ENCODE assay signal across 9 cellular contexts in the genomic region with DNA sequence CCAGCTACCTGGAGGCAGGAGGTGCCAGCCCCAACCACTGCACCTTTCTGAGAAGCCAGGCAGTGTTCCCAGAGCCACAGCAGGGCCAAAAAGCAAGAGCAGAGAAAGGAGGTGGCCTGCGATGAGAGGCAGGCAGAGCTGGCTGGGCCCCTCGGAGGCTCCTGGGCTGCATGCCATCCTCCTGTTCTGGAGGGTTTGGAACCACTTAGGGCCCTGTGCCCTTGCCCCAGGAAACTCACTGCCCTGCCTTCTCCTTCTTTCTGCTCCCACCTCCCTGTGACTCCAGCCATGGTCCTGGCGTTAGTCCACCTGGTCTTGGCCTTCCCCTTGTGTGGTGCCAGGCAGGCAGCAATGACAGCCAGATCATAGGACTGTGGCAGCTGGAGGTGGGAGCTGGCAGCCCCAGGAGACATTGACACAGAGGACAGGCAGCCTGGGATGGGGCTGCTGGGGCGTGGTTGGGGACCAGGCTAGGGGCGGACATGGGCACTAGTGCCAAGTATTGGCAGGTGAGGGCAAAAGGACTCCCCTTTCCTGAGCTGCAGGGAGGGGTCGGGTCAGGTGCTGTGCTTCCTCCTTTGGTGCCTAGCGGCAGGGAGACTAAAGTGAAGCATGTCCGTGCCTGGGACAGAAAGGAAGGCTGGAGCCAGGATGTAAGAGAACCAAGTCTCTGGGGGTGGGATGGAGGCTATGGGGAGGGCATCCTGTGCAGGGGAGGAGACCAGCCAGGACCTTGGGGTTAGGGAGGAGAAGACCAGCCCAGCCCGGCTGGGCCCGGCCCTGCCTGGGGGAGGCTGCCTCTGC. TPM values are rescaled to one million over a fixed set of nuclear protein-coding genes. Genes with fewer than 3 reads are reported as not detected.
A peak's percentile ranks its signal among the peaks of the same experiment; 100 is the strongest.
DNase-seq lines count a peak whose midpoint lies in the region; ATAC-seq, FAIRE-seq and TF ChIP-seq lines count a peak whose summit lies in the region.
"Had no signal": no experiment of that assay in that cellular context is flagged by ENCODE, and none has a peak within 500 bp of the region (broad histone marks: within the 10 kb centered on the region; RNA-seq: fewer than 3 reads in every experiment).

No MANE protein-coding gene starts in this region.

- no peak overlapping the region for H3K27ac ChIP-seq in PC-9
- no peak overlapping the region for H3K27ac ChIP-seq in pancreas

- H3F3A ChIP-seq in PC-9 (ENCODE audit: insufficient read depth, low read depth) = no peaks in the 10 kb centered on the region

- peaks cover 9% of the 10 kb centered on the region; the same call in 1 of the 2 replicates for H3K4me1 ChIP-seq in PC-9 (replicated peaks; ENCODE audit: insufficient read depth)
- no peaks in the 10 kb centered on the region for H3K4me1 ChIP-seq in pancreas

- no peak overlapping the region for H2AFZ ChIP-seq in PC-9

- H3K9me2 ChIP-seq in PC-9 (ENCODE audit: insufficient read depth) = no peaks in the 10 kb centered on the region

- intact Hi-C loops in PC-9 (cut with micrococcal nuclease; ENCODE audit: unreplicated experiment) (no loop called here), pancreas (cut with DNase I) (no loop called here)

- H3K4me2 ChIP-seq in PC-9 = peak overlapping the region; percentile 95

- POLR2A ChIA-PET in PC-9 (lab: Charles Lee; ENCODE audit: unreplicated experiment) = no interaction called here

- 66 to 77% methylated on average over 10 of the region's 10 CpGs for WGBS in pancreas, 2 donors

- H3K9me3 ChIP-seq in PC-9 (ENCODE audit: insufficient read depth, low read depth) (no peaks in the 10 kb centered on the region), pancreas (no peaks in the 10 kb centered on the region)

- peaks cover 5% of the 10 kb centered on the region for H4K20me1 ChIP-seq in PC-9 (ENCODE audit: insufficient read depth)

- no TSS peak for BruUV-seq in PC-9 (replicated peaks; lab: Mats Ljungman, UMichigan)

- TF ChIP-seq CTCF in PC-9 (conservative IDR thresholded peaks at IDR 0.05) (no peak), fibroblast of pulmonary artery (IDR thresholded peaks at IDR 0.05; ENCODE audit: low read length, missing control alignments) (no peak), retinal pigment epithelial cell (conservative IDR thresholded peaks at IDR 0.05; ENCODE audit: low read depth, low read length) (no peak), pancreas (IDR thresholded peaks at IDR 0.05) (no peak)

- DNase-seq in PC-9 (no peak), fibroblast of pulmonary artery (ENCODE audit: low read depth) (no peak), retinal pigment epithelial cell (ENCODE audit: low read depth) (no peak), pancreas (no peak)
- no peak for DNase-seq in effector CD8-positive, alpha-beta T cell (lab: John Stamatoyannopoulos, UW)

- no peak for FAIRE-seq in pancreas (lab: Jason Lieb, UNC)
- FAIRE-seq: endometrium, K562 had no signal

- no peaks in the 10 kb centered on the region for H3K79me2 ChIP-seq in PC-9 (ENCODE audit: low read depth)

- CTCF ChIA-PET in PC-9 (lab: Charles Lee) = interaction anchor here (2.5 kb wide), 1 partner anchor 73 kb away, joined by 7 read pairs; no protein-coding TSS in a partner anchor

- H3K4me3 ChIP-seq in PC-9 = no peak overlapping the region; the same call in 1 of the 2 replicates
- peak overlapping the region; percentile 41 for H3K4me3 ChIP-seq in fibroblast of pulmonary artery (replicated peaks; ENCODE audit: low read depth, low read length)
- peak overlapping the region; percentile 34 for H3K4me3 ChIP-seq in retinal pigment epithelial cell (ENCODE audit: low read length)
- H3K4me3 ChIP-seq in pancreas = no peak overlapping the region

- H3K27me3 ChIP-seq in PC-9 (ENCODE audit: insufficient read depth, low read depth) (peaks cover 46% of the 10 kb centered on the region), pancreas (peaks cover 0 to 3% (median 0%) of the 10 kb centered on the region in 4 donors)

- ATAC-seq in GM19351 (IDR thresholded peaks at IDR 0.05; ENCODE audit: unreplicated experiment) (peak; percentile 3), pancreas (no peak), GM21526 (IDR thresholded peaks at IDR 0.05; ENCODE audit: low FRiP score, unreplicated experiment) (no peak)

- H3K36me3 ChIP-seq in PC-9 (ENCODE audit: low read depth) = no peaks in the 10 kb centered on the region
- H3K36me3 ChIP-seq in pancreas = no peaks in the 10 kb centered on the region

RNA-seq across cellular contexts. Expression of a gene that starts 1.4 kb away (rescaled TPM):
- total RNA-seq in PC-9 (2021) (0.13 TPM in 2 replicates), pancreas (under 1 TPM in 5 of 6 donors, not detected in 1; 0.09 to 0.61 (median 0.23) TPM)
- under 1 TPM; 0.19 TPM for polyA plus RNA-seq in pancreas
- total RNA-seq: K562 had no signal

Comparison
In these comparisons a context has a peak if more than half of its experiments do, and no peak if none do; other contexts are left out.
1. H3K4me3 ChIP-seq: peak in fibroblast of pulmonary artery (single experiment) and retinal pigment epithelial cell (single experiment); none in PC-9 (single experiment) and pancreas (0 of 4).